Comparison of ENCODE assay signal across 21 cellular contexts in genomic region chr12:75545636-75546035, GRCh38.
"Had no signal": no experiment of that assay in that cellular context is flagged by ENCODE, and none has a peak within 500 bp of the region (broad histone marks: within the 10 kb centered on the region; RNA-seq: fewer than 3 reads in every experiment).

No MANE protein-coding gene starts in this region.

- H3K36me3 ChIP-seq: ascending aorta had no signal

- H3K9me3 ChIP-seq: ascending aorta, body of pancreas had no signal

- H3K27ac ChIP-seq: ascending aorta, body of pancreas had no signal

- H3K4me1 ChIP-seq: ascending aorta had no signal

- H3K4me3 ChIP-seq: ascending aorta, body of pancreas had no signal

- H3K27me3 ChIP-seq: ascending aorta, body of pancreas had no signal

- DNase-seq: activated B cell treated with CpG ODN at 0.5 μM for 24 hours; activated CD4-positive, alpha-beta T cell treated with anti-CD3 and anti-CD28 coated beads for 1 hour; activated CD4-positive, alpha-beta T cell treated with anti-CD3 and anti-CD28 coated beads, Interleukin-2, amount 10 ng/mL, durations not matched to agents 24 days and 14 days; activated CD4-positive, alpha-beta T cell treated with anti-CD3 and anti-CD28 coated beads, Interleukin-2, amount 50 U/mL, for 48 hours; activated CD8-positive, alpha-beta memory T cell treated with anti-CD3 and anti-CD28 coated beads, Interleukin-2, amount 10 ng/mL, durations not matched to agents 7 days and 5 days; activated effector memory CD4-positive, alpha-beta T cell treated with Interleukin-2 at 50 U/mL for 16 hours; activated naive CD4-positive, alpha-beta T cell; activated T-cell treated with anti-CD3 and anti-CD28 coated beads, Interleukin-2, amount 50 U/mL, for 24 hours; body of pancreas; central memory CD4-positive, alpha-beta T cell; KG1; NCI-H1092; NCI-H2081; NCI-H2227 treated with DMSO at 0.1 percent for 48 hours; NCI-H446 treated with DMSO at 0.1 percent for 48 hours; NCI-H526 treated with DMSO at 0.1 percent for 48 hours; SHP77 treated with DMSO at 0.1 percent for 48 hours; T-cell; T-helper 2 cell; T1000 had no signal
